Comparison of ENCODE assay signal across 16 cellular contexts in genomic region chr7:140008755-140009610, GRCh38.
"Had no signal": no experiment of that assay in that cellular context is flagged by ENCODE, and none has a peak within 500 bp of the region (broad histone marks: within the 10 kb centered on the region; RNA-seq: fewer than 3 reads in every experiment).

No MANE protein-coding gene starts in this region.

- H3K4me1 ChIP-seq: ascending aorta, suprapubic skin had no signal

- ATAC-seq: activated CD8-positive, alpha-beta T cell treated with anti-CD3 and anti-CD28 coated beads, Interleukin-2, amount 10 ng/mL, durations not matched to agents 7 days and 5 days; naive thymus-derived CD8-positive, alpha-beta T cell had no signal

- H3K9me3 ChIP-seq: ascending aorta, mucosa of descending colon, suprapubic skin had no signal

- H3K27ac Mint-ChIP-seq: activated B cell treated with CpG ODN at 0.5 μM for 24 hours; activated CD8-positive, alpha-beta T cell treated with anti-CD3 and anti-CD28 coated beads, Interleukin-2, amount 10 ng/mL, durations not matched to agents 7 days and 5 days had no signal

- H3K9me3 Mint-ChIP-seq: activated B cell treated with CpG ODN at 0.5 μM for 24 hours; naive thymus-derived CD8-positive, alpha-beta T cell had no signal

- DNase-seq: activated B cell treated with CpG ODN at 0.5 μM for 24 hours; activated CD4-positive, alpha-beta T cell treated with anti-CD3 and anti-CD28 coated beads for 48 hours; activated CD8-positive, alpha-beta memory T cell treated with anti-CD3 and anti-CD28 coated beads, Interleukin-2, amount 50 U/mL, for 48 hours; activated CD8-positive, alpha-beta T cell treated with anti-CD3 and anti-CD28 coated beads, Interleukin-2, amount 10 ng/mL, durations not matched to agents 7 days and 5 days; activated naive CD4-positive, alpha-beta T cell treated with Interleukin-2 at 50 U/mL for 16 hours; foreskin melanocyte; mucosa of descending colon; naive thymus-derived CD8-positive, alpha-beta T cell; stimulated activated CD4-positive, alpha-beta T cell treated with anti-CD3 and anti-CD28 coated beads, Interleukin-4, amount 100 ng/mL, for 4 hours; stimulated activated CD8-positive, alpha-beta memory T cell treated with anti-CD3 and anti-CD28 coated beads, Interleukin-4, amount 100 ng/mL, for 48 hours; stimulated activated naive CD4-positive, alpha-beta T cell treated with Interleukin-2 at 50 U/mL for 16 hours; trophoblast cell had no signal

- H3K4me3 Mint-ChIP-seq: activated B cell treated with CpG ODN at 0.5 μM for 24 hours; activated CD8-positive, alpha-beta T cell treated with anti-CD3 and anti-CD28 coated beads, Interleukin-2, amount 10 ng/mL, durations not matched to agents 7 days and 5 days; naive thymus-derived CD8-positive, alpha-beta T cell had no signal

- H3K27me3 Mint-ChIP-seq: activated B cell treated with CpG ODN at 0.5 μM for 24 hours; naive thymus-derived CD8-positive, alpha-beta T cell had no signal

- H3K36me3 ChIP-seq: ascending aorta, suprapubic skin had no signal

- H3K36me3 Mint-ChIP-seq: naive thymus-derived CD8-positive, alpha-beta T cell had no signal

- H3K4me3 ChIP-seq: ascending aorta, mucosa of descending colon, skin epidermis, suprapubic skin had no signal

- H3K27me3 ChIP-seq: ascending aorta, suprapubic skin had no signal

- H3K27ac ChIP-seq: ascending aorta, epithelial cell of prostate, skin epidermis, suprapubic skin had no signal

- H3K4me1 Mint-ChIP-seq: activated B cell treated with CpG ODN at 0.5 μM for 24 hours; naive thymus-derived CD8-positive, alpha-beta T cell had no signal
